ENCODE assay signal across 16 cellular contexts in the genomic region with DNA sequence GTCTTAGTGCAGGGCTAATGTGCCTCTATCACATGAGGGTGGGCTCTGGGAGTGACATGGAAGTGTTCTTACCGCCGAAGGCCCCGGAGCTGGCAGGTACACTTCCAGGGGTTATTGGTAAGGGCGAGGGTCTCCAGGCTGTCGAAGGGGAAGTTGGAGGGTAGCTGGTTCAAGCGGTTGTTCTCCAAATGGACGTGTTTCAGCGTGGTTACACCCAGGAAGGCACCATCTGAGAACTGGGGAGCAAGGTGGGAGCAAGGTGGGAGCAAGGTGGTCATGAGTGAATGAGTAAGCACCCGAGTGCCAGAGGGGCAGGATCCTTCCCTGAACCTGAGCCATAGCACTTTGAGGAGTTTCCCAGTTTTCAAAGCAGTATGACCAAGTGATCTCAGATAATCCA. TPM values are rescaled to one million over a fixed set of nuclear protein-coding genes. Genes with fewer than 3 reads are reported as not detected.
DNase-seq lines count a peak whose midpoint lies in the region; ATAC-seq and TF ChIP-seq lines count a peak whose summit lies in the region.
"Had no signal": no experiment of that assay in that cellular context is flagged by ENCODE, and none has a peak within 500 bp of the region (broad histone marks: within the 10 kb centered on the region; RNA-seq: fewer than 3 reads in every experiment).

No MANE protein-coding gene starts in this region.

- peaks cover 18% of the 10 kb centered on the region for H3K36me3 Mint-ChIP-seq in memory B cell

- DNase-seq in AG20443 (ENCODE audit: low spot score) = peak; percentile 2
- DNase-seq in GM10266 (ENCODE audit: extremely low spot score) = peak; percentile 8
- DNase-seq in memory B cell (ENCODE audit: low spot score in 2 of 2) = no peak
- DNase-seq in osteoblast (ENCODE audit: insufficient read length, low spot score, missing footprints) = peak; percentile 76
- DNase-seq in Ammon's horn (ENCODE audit: low spot score) = no peak
- no peak for DNase-seq in WERI-Rb-1
- DNase-seq in NCI-H226 = no peak
- no peak for DNase-seq in HEK293T (ENCODE audit: extremely low spot score)
- DNase-seq: Caco-2; CD8-positive, alpha-beta memory T cell; H9 had no signal

- peaks cover 2% of the 10 kb centered on the region for H3K27me3 Mint-ChIP-seq in memory B cell

- H3K36me3 ChIP-seq in osteoblast (ENCODE audit: insufficient read depth, low read length) = peaks cover 4% of the 10 kb centered on the region
- no peaks in the 10 kb centered on the region for H3K36me3 ChIP-seq in WERI-Rb-1

- peaks cover 34% of the 10 kb centered on the region for H3K27me3 ChIP-seq in osteoblast (ENCODE audit: insufficient read depth, low read length)
- no peaks in the 10 kb centered on the region for H3K27me3 ChIP-seq in WERI-Rb-1 (ENCODE audit: insufficient read depth, low read depth, severe bottlenecking)

- H3K27ac Mint-ChIP-seq in memory B cell = no peak overlapping the region
- H3K27ac Mint-ChIP-seq: CD8-positive, alpha-beta memory T cell; GM23338; H9 had no signal

- H3K4me1 ChIP-seq in osteoblast (ENCODE audit: insufficient read depth, low read length) = peaks cover 3% of the 10 kb centered on the region
- H3K4me1 ChIP-seq: Caco-2 had no signal

- H3K4me3 Mint-ChIP-seq in memory B cell = peak overlapping the region; percentile 82
- H3K4me3 Mint-ChIP-seq: CD8-positive, alpha-beta memory T cell; GM23338; H9 had no signal

- H2AFZ ChIP-seq in osteoblast (ENCODE audit: low read length) = no peak overlapping the region
- H2AFZ ChIP-seq: GM23338 had no signal

- H3K9me3 Mint-ChIP-seq in memory B cell = no peaks in the 10 kb centered on the region
- H3K9me3 Mint-ChIP-seq: CD8-positive, alpha-beta memory T cell; GM23338; H9 had no signal

- peaks cover 35% of the 10 kb centered on the region for H3K4me1 Mint-ChIP-seq in memory B cell

- H3K79me2 ChIP-seq in osteoblast (ENCODE audit: insufficient read depth, low read length) = no peaks in the 10 kb centered on the region

- no peak for ATAC-seq in memory B cell (ENCODE audit: low read depth)
- ATAC-seq: GM23338 had no signal

- no peak overlapping the region for H3K4me3 ChIP-seq in osteoblast (ENCODE audit: insufficient read depth, low read length)
- H3K4me3 ChIP-seq in WERI-Rb-1 (ENCODE audit: low read depth, low read length) = no peak overlapping the region
- H3K4me3 ChIP-seq: BLaER1, GM12878, GM23338 had no signal

- H3K9me3 ChIP-seq in osteoblast (ENCODE audit: low read depth, low read length) (no peaks in the 10 kb centered on the region), WERI-Rb-1 (ENCODE audit: severe bottlenecking) (no peaks in the 10 kb centered on the region)
- H3K9me3 ChIP-seq: BLaER1, Caco-2 had no signal

- H3K27ac ChIP-seq in osteoblast (ENCODE audit: low read depth, low read length) (no peak overlapping the region), WERI-Rb-1 (no peak overlapping the region; the same call in 1 of the 2 replicates)
- H3K27ac ChIP-seq: BLaER1 had no signal

- POLR2A ChIA-PET in HEK293T (lab: Yijun Ruan, JAX) = no interaction called here

- CTCF ChIA-PET in HEK293T (lab: Yijun Ruan, JAX) = no interaction called here

- no peak for TF ChIP-seq CTCF in GM10266 (IDR thresholded peaks at IDR 0.05; ENCODE audit: control insufficient read depth, insufficient read depth, low read depth, missing control alignments)
- TF ChIP-seq CTCF in osteoblast (IDR thresholded peaks at IDR 0.05; ENCODE audit: extremely low read depth, low read depth, low read length) = no peak
- no peak for TF ChIP-seq CTCF in WERI-Rb-1 (IDR thresholded peaks at IDR 0.05; ENCODE audit: low read depth, low read length)

- H4K20me1 ChIP-seq in osteoblast (ENCODE audit: insufficient read depth, low read length) = peaks cover 12% of the 10 kb centered on the region
- H4K20me1 ChIP-seq: BLaER1 had no signal

- H3K4me2 ChIP-seq in osteoblast (ENCODE audit: insufficient read depth, low read length) = no peak overlapping the region
- H3K4me2 ChIP-seq: BLaER1, GM23338 had no signal

TF ChIP-seq in HEK293T, 16 proteins besides CTCF, POLR2A, EP300 and RAD21:
- TF ChIP-seq FOXA1 (IDR thresholded peaks at IDR 0.05) (no peak), ZNF384 (IDR thresholded peaks at IDR 0.05) (no peak), SP1 (IDR thresholded peaks at IDR 0.05) (no peak), SUZ12 (IDR thresholded peaks at IDR 0.05) (no peak), HDGF (IDR thresholded peaks at IDR 0.05; ENCODE audit: borderline replicate concordance) (no peak)
- TF ChIP-seq, protein P1, sequence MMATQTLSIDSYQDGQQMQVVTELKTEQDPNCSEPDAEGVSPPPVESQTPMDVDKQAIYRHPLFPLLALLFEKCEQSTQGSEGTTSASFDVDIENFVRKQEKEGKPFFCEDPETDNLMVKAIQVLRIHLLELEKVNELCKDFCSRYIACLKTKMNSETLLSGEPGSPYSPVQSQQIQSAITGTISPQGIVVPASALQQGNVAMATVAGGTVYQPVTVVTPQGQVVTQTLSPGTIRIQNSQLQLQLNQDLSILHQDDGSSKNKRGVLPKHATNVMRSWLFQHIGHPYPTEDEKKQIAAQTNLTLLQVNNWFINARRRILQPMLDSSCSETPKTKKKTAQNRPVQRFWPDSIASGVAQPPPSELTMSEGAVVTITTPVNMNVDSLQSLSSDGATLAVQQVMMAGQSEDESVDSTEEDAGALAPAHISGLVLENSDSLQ (IDR thresholded peaks at IDR 0.05) = no peak
TF ChIP-seq in HEK293T: peak in this region for 0.

RNA-seq across cellular contexts. Expression of a gene that starts 3.0 kb away (rescaled TPM):
- total RNA-seq in osteoblast = not detected in 2 replicates
- total RNA-seq: Caco-2; CD8-positive, alpha-beta memory T cell; Daoy; GM12878; GM23338; HT1080 had no signal

RNA-seq across cellular contexts. Expression of a gene that starts 13.0 kb away (rescaled TPM):
- total RNA-seq in osteoblast = 23.9 and 26.5 TPM in 2 replicates

RNA-seq across cellular contexts. Expression of a gene that starts 39.6 kb away (rescaled TPM):
- 60.1 and 63.0 TPM in 2 replicates for total RNA-seq in osteoblast

RNA-seq across cellular contexts. Expression of a gene that starts 42.6 kb away (rescaled TPM):
- 0.36 and 0.88 TPM in 2 replicates for total RNA-seq in osteoblast
- total RNA-seq: HT1080 had no signal

Comparison
In these comparisons a context has a peak if more than half of its experiments do, and no peak if none do; other contexts are left out.
1. DNase-seq: peak in AG20443 (single experiment), GM10266 (single experiment) and osteoblast (single experiment); none in memory B cell (0 of 2), Ammon's horn (single experiment), WERI-Rb-1 (single experiment), NCI-H226 (single experiment) and HEK293T (single experiment).